In the genomic region with DNA sequence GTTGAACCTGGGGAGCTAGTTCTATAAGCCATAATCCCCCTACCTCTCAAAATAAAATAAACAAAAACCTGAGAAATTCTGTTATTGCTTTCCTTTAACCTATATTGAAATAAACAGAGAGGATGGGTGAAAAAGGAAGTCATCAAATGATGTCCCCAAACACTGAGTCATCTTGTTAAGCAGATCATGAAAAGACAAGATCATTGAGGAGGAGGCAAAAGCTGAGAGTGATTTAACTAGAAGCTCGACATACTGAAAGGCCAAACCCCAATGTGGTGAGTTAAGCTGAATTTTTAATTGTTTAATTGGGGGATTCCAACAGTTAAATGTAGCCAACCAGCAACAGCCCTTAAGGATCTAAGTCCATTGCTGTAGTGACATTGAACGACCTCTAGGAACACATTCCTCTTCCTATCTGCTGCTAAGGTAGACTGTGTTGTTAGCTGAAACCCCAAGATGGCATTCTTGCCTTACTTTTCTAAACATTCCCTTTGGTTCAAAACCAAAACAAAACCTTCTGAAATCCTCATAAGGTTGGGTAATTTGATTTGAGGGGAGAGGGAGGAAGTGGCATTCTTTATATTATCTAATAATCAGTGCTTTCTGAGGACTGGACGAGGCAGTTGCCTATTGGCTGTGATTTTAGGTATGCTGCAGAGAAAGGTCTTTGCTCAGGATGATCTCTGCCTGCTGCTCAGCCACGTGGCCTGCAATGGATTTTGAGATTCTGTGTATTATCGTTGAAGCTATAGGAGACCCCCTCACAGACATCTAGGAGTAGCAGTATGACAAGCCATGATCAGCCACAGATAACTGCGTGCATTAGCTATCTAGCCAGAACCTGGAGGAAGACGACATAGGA, we compare ENCODE assay signal across 1 cellular context.
TF ChIP-seq lines count a peak whose summit lies in the region.

No MANE protein-coding gene starts in this region.

TF ChIP-seq in WTC11, 78 proteins besides CTCF, POLR2A, EP300 and RAD21 (continued from another document):
- TF ChIP-seq, protein P1, sequence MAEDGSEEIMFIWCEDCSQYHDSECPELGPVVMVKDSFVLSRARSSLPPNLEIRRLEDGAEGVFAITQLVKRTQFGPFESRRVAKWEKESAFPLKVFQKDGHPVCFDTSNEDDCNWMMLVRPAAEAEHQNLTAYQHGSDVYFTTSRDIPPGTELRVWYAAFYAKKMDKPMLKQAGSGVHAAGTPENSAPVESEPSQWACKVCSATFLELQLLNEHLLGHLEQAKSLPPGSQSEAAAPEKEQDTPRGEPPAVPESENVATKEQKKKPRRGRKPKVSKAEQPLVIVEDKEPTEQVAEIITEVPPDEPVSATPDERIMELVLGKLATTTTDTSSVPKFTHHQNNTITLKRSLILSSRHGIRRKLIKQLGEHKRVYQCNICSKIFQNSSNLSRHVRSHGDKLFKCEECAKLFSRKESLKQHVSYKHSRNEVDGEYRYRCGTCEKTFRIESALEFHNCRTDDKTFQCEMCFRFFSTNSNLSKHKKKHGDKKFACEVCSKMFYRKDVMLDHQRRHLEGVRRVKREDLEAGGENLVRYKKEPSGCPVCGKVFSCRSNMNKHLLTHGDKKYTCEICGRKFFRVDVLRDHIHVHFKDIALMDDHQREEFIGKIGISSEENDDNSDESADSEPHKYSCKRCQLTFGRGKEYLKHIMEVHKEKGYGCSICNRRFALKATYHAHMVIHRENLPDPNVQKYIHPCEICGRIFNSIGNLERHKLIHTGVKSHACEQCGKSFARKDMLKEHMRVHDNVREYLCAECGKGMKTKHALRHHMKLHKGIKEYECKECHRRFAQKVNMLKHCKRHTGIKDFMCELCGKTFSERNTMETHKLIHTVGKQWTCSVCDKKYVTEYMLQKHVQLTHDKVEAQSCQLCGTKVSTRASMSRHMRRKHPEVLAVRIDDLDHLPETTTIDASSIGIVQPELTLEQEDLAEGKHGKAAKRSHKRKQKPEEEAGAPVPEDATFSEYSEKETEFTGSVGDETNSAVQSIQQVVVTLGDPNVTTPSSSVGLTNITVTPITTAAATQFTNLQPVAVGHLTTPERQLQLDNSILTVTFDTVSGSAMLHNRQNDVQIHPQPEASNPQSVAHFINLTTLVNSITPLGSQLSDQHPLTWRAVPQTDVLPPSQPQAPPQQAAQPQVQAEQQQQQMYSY (CRISPR knock-in tag; IDR thresholded peaks at IDR 0.05) = no peak
- TF ChIP-seq EMX1 (CRISPR knock-in tag; IDR thresholded peaks at IDR 0.05) (no peak), ZNF232 (CRISPR knock-in tag; IDR thresholded peaks at IDR 0.05) (no peak), GABPB1 (CRISPR knock-in tag; IDR thresholded peaks at IDR 0.05) (no peak), ZNF138 (CRISPR knock-in tag; conservative IDR thresholded peaks at IDR 0.05) (no peak), ZNF396 (CRISPR knock-in tag; IDR thresholded peaks at IDR 0.05; ENCODE audit: borderline replicate concordance) (no peak), TP53 (CRISPR knock-in tag; IDR thresholded peaks at IDR 0.05) (no peak)
- TF ChIP-seq, protein P2, sequence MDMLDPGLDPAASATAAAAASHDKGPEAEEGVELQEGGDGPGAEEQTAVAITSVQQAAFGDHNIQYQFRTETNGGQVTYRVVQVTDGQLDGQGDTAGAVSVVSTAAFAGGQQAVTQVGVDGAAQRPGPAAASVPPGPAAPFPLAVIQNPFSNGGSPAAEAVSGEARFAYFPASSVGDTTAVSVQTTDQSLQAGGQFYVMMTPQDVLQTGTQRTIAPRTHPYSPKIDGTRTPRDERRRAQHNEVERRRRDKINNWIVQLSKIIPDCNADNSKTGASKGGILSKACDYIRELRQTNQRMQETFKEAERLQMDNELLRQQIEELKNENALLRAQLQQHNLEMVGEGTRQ (CRISPR knock-in tag; IDR thresholded peaks at IDR 0.05) = no peak
- TF ChIP-seq, protein P3, sequence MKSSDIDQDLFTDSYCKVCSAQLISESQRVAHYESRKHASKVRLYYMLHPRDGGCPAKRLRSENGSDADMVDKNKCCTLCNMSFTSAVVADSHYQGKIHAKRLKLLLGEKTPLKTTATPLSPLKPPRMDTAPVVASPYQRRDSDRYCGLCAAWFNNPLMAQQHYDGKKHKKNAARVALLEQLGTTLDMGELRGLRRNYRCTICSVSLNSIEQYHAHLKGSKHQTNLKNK (CRISPR knock-in tag; IDR thresholded peaks at IDR 0.05) = no peak
- TF ChIP-seq, protein P4, sequence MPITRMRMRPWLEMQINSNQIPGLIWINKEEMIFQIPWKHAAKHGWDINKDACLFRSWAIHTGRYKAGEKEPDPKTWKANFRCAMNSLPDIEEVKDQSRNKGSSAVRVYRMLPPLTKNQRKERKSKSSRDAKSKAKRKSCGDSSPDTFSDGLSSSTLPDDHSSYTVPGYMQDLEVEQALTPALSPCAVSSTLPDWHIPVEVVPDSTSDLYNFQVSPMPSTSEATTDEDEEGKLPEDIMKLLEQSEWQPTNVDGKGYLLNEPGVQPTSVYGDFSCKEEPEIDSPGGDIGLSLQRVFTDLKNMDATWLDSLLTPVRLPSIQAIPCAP (CRISPR knock-in tag; IDR thresholded peaks at IDR 0.05) = no peak
- TF ChIP-seq, protein P5, sequence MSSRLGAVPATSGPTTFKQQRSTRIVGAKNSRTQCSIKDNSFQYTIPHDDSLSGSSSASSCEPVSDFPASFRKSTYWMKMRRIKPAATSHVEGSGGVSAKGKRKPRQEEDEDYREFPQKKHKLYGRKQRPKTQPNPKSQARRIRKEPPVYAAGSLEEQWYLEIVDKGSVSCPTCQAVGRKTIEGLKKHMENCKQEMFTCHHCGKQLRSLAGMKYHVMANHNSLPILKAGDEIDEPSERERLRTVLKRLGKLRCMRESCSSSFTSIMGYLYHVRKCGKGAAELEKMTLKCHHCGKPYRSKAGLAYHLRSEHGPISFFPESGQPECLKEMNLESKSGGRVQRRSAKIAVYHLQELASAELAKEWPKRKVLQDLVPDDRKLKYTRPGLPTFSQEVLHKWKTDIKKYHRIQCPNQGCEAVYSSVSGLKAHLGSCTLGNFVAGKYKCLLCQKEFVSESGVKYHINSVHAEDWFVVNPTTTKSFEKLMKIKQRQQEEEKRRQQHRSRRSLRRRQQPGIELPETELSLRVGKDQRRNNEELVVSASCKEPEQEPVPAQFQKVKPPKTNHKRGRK (CRISPR knock-in tag; IDR thresholded peaks at IDR 0.05; ENCODE audit: borderline replicate concordance) = no peak
- TF ChIP-seq, protein P6, sequence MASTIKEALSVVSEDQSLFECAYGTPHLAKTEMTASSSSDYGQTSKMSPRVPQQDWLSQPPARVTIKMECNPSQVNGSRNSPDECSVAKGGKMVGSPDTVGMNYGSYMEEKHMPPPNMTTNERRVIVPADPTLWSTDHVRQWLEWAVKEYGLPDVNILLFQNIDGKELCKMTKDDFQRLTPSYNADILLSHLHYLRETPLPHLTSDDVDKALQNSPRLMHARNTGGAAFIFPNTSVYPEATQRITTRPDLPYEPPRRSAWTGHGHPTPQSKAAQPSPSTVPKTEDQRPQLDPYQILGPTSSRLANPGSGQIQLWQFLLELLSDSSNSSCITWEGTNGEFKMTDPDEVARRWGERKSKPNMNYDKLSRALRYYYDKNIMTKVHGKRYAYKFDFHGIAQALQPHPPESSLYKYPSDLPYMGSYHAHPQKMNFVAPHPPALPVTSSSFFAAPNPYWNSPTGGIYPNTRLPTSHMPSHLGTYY (CRISPR knock-in tag; IDR thresholded peaks at IDR 0.05) = no peak
TF ChIP-seq in WTC11: peak in this region for 0.
